In genomic region chr16:56421313-56421712, GRCh38 we compare ENCODE assay signal across 31 cellular contexts. TPM values are rescaled to one million over a fixed set of nuclear protein-coding genes. Genes with fewer than 3 reads are reported as not detected.
A peak's percentile ranks its signal among the peaks of the same experiment; 100 is the strongest.
DNase-seq lines count a peak whose midpoint lies in the region; ATAC-seq and TF ChIP-seq lines count a peak whose summit lies in the region.
"Had no signal": no experiment of that assay in that cellular context is flagged by ENCODE, and none has a peak within 500 bp of the region (broad histone marks: within the 10 kb centered on the region; RNA-seq: fewer than 3 reads in every experiment).

No MANE protein-coding gene starts in this region.

- CTCF ChIA-PET in activated B cell treated with CpG ODN at 0.5 μM for 24 hours (lab: Charles Lee), result no interaction called here

- H3K9me3 Mint-ChIP-seq in CD14-positive monocyte, result no peaks in the 10 kb centered on the region
- no peaks in the 10 kb centered on the region for H3K9me3 Mint-ChIP-seq in activated B cell treated with CpG ODN at 0.5 μM for 24 hours
- no peaks in the 10 kb centered on the region for H3K9me3 Mint-ChIP-seq in nephron
- no peaks in the 10 kb centered on the region for H3K9me3 Mint-ChIP-seq in endodermal cell
- H3K9me3 Mint-ChIP-seq: activated CD4-positive, alpha-beta T cell treated with anti-CD3 and anti-CD28 coated beads, Interleukin-2, amount 10 ng/mL, durations not matched to agents 24 days and 14 days; activated naive CD4-positive, alpha-beta T cell treated with anti-CD3 and anti-CD28 coated beads, Interleukin-2, amount 50 U/mL, for 24 hours; dendritic cell treated with granulocyte-macrophage colony-stimulating factor and Interleukin-4, amounts not matched to agents 40 ng/mL and 50 ng/mL, for 4 days had no signal

- no peaks in the 10 kb centered on the region for H3K36me3 ChIP-seq in endodermal cell (ENCODE audit: control insufficient read depth, insufficient read depth, low read length)
- H3K36me3 ChIP-seq: gastroesophageal sphincter, tibial nerve, WERI-Rb-1 had no signal

- H3K27me3 Mint-ChIP-seq in CD14-positive monocyte (ENCODE audit: low read depth in 3 of 3) (peaks cover 0 to under 1% (median 0%) of the 10 kb centered on the region in 3 donors), activated B cell treated with CpG ODN at 0.5 μM for 24 hours (no peaks in the 10 kb centered on the region), nephron (ENCODE audit: low read depth) (no peaks in the 10 kb centered on the region), endodermal cell (ENCODE audit: insufficient read depth) (no peaks in the 10 kb centered on the region)
- H3K27me3 Mint-ChIP-seq: activated CD4-positive, alpha-beta T cell treated with anti-CD3 and anti-CD28 coated beads, Interleukin-2, amount 10 ng/mL, durations not matched to agents 24 days and 14 days; activated CD8-positive, alpha-beta memory T cell treated with anti-CD3 and anti-CD28 coated beads, Interleukin-2, amount 10 ng/mL, durations not matched to agents 7 days and 5 days; activated naive CD4-positive, alpha-beta T cell treated with anti-CD3 and anti-CD28 coated beads, Interleukin-2, amount 50 U/mL, for 24 hours; dendritic cell treated with granulocyte-macrophage colony-stimulating factor and Interleukin-4, amounts not matched to agents 40 ng/mL and 50 ng/mL, for 4 days had no signal

- H3K4me3 Mint-ChIP-seq in CD14-positive monocyte, result no peak overlapping the region
- peak overlapping the region; percentile 96 for H3K4me3 Mint-ChIP-seq in activated B cell treated with CpG ODN at 0.5 μM for 24 hours
- peak overlapping the region in 2 of 3 experiments; percentile 30 to 57 for H3K4me3 Mint-ChIP-seq in nephron
- no peak overlapping the region for H3K4me3 Mint-ChIP-seq in endodermal cell
- H3K4me3 Mint-ChIP-seq: activated CD4-positive, alpha-beta T cell treated with anti-CD3 and anti-CD28 coated beads, Interleukin-2, amount 10 ng/mL, durations not matched to agents 24 days and 14 days; activated CD8-positive, alpha-beta memory T cell treated with anti-CD3 and anti-CD28 coated beads, Interleukin-2, amount 10 ng/mL, durations not matched to agents 7 days and 5 days; activated naive CD4-positive, alpha-beta T cell treated with anti-CD3 and anti-CD28 coated beads, Interleukin-2, amount 50 U/mL, for 24 hours; dendritic cell treated with granulocyte-macrophage colony-stimulating factor and Interleukin-4, amounts not matched to agents 40 ng/mL and 50 ng/mL, for 4 days had no signal

- WGBS in endodermal cell (ENCODE audit: insufficient coverage in 1 of 2, insufficient read length in 1 of 2), 2 experiments, result 93 to 100% methylated on average over 1 of the region's 2 CpGs

- intact Hi-C loops in CD14-positive monocyte (cut with micrococcal nuclease), result no loop called here
- intact Hi-C loops in activated B cell treated with CpG ODN at 0.5 μM for 24 hours (cut with micrococcal nuclease), result loop anchor here (5.0 to 10.0 kb wide), 4 partner anchors 227 to 1313 kb away; partner anchors contain the start of genes GNAO1, HERPUD1 and KATNB1

- H3K27ac Mint-ChIP-seq in CD14-positive monocyte, result peak overlapping the region in 6 of 7 donors; percentile 10 to 76 (median 42)
- peak overlapping the region; percentile 95 for H3K27ac Mint-ChIP-seq in activated B cell treated with CpG ODN at 0.5 μM for 24 hours
- H3K27ac Mint-ChIP-seq in nephron, result no peak overlapping the region
- H3K27ac Mint-ChIP-seq in endodermal cell, result no peak overlapping the region
- H3K27ac Mint-ChIP-seq: activated CD4-positive, alpha-beta T cell treated with anti-CD3 and anti-CD28 coated beads, Interleukin-2, amount 10 ng/mL, durations not matched to agents 24 days and 14 days; activated naive CD4-positive, alpha-beta T cell treated with anti-CD3 and anti-CD28 coated beads, Interleukin-2, amount 50 U/mL, for 24 hours had no signal

- peaks cover 0 to 6% of the 10 kb centered on the region in 2 donors for H3K36me3 Mint-ChIP-seq in CD14-positive monocyte
- peaks cover 13% of the 10 kb centered on the region for H3K36me3 Mint-ChIP-seq in activated B cell treated with CpG ODN at 0.5 μM for 24 hours (ENCODE audit: low read depth)
- H3K36me3 Mint-ChIP-seq in nephron (ENCODE audit: low read depth), result peaks cover 8% of the 10 kb centered on the region
- H3K36me3 Mint-ChIP-seq in endodermal cell (ENCODE audit: low read depth), result peaks cover 2% of the 10 kb centered on the region
- H3K36me3 Mint-ChIP-seq: activated CD8-positive, alpha-beta memory T cell treated with anti-CD3 and anti-CD28 coated beads, Interleukin-2, amount 10 ng/mL, durations not matched to agents 7 days and 5 days; activated naive CD4-positive, alpha-beta T cell treated with anti-CD3 and anti-CD28 coated beads, Interleukin-2, amount 50 U/mL, for 24 hours had no signal

- H3K9me3 ChIP-seq in endodermal cell (ENCODE audit: control insufficient read depth, low read length), result no peaks in the 10 kb centered on the region
- H3K9me3 ChIP-seq: gastroesophageal sphincter, psoas muscle, tibial nerve had no signal

- H3K4me3 ChIP-seq in endodermal cell (ENCODE audit: low read length), result no peak overlapping the region
- H3K4me3 ChIP-seq: gastroesophageal sphincter, psoas muscle, tibial nerve had no signal

- TF ChIP-seq CTCF in CD14-positive monocyte (IDR thresholded peaks at IDR 0.05), result no peak
- no peak for TF ChIP-seq CTCF in activated B cell treated with CpG ODN at 0.5 μM for 24 hours (IDR thresholded peaks at IDR 0.05)
- no peak for TF ChIP-seq CTCF in nephron (IDR thresholded peaks at IDR 0.05; ENCODE audit: unreplicated experiment in 3 of 3)
- no peak for TF ChIP-seq CTCF in endodermal cell (conservative IDR thresholded peaks at IDR 0.05)

- POLR2A ChIA-PET in activated B cell treated with CpG ODN at 0.5 μM for 24 hours (lab: Charles Lee), result interaction anchor here (0.6 to 2.0 kb wide), 5 partner anchors 15 to 565 kb away, joined by 3 to 6 read pairs (median 3); partner anchors contain the start of genes NUDT21 and OGFOD1

- no peak overlapping the region for H3K27ac ChIP-seq in endodermal cell (ENCODE audit: low read depth, low read length)
- H3K27ac ChIP-seq: gastroesophageal sphincter, psoas muscle, WERI-Rb-1 had no signal

- peaks cover 51% of the 10 kb centered on the region for H3K4me1 Mint-ChIP-seq in CD14-positive monocyte
- H3K4me1 Mint-ChIP-seq in activated B cell treated with CpG ODN at 0.5 μM for 24 hours, result peaks cover 77% of the 10 kb centered on the region
- H3K4me1 Mint-ChIP-seq in nephron, result peaks cover 26% of the 10 kb centered on the region
- H3K4me1 Mint-ChIP-seq in endodermal cell, result peaks cover 36% of the 10 kb centered on the region

- peaks cover 10% of the 10 kb centered on the region for H3K4me1 ChIP-seq in endodermal cell (ENCODE audit: control insufficient read depth, insufficient read depth, low read length)

- DNase-seq in CD14-positive monocyte (ENCODE audit: low spot score) (no peak), activated B cell treated with CpG ODN at 0.5 μM for 24 hours (no peak), endodermal cell (no peak)
- DNase-seq in stimulated activated CD8-positive, alpha-beta memory T cell treated with anti-CD3 and anti-CD28 coated beads, Interleukin-4, amount 100 ng/mL, for 48 hours, result no peak
- no peak for DNase-seq in stimulated activated CD4-positive, alpha-beta T cell treated with anti-CD3 and anti-CD28 coated beads, Interleukin-4, amount 100 ng/mL, for 24 hours
- DNase-seq: ACHN; activated CD4-positive, alpha-beta T cell treated with anti-CD3 and anti-CD28 coated beads, Interleukin-2, amount 10 ng/mL, durations not matched to agents 24 days and 14 days; activated CD8-positive, alpha-beta memory T cell treated with anti-CD3 and anti-CD28 coated beads, Interleukin-2, amount 10 ng/mL, durations not matched to agents 7 days and 5 days; aorta; caudate nucleus; DMS79 treated with DMSO at 0.1 percent for 48 hours; hypothalamus; Kasumi-1; mesendoderm; NCI-H1694 treated with DMSO at 0.1 percent for 48 hours; NCI-H524; nucleus accumbens; psoas muscle; SHP77 treated with DMSO at 0.1 percent for 48 hours; stimulated activated CD4-positive, alpha-beta T cell treated with anti-CD3 and anti-CD28 coated beads, Interleukin-15, amount 100 ng/mL, for 24 hours; T1000; WERI-Rb-1 had no signal

- ATAC-seq in GM18861 (IDR thresholded peaks at IDR 0.05; ENCODE audit: unreplicated experiment), result peak; percentile 26
- peak; percentile 6 for ATAC-seq in activated B cell treated with CpG ODN at 0.5 μM for 24 hours (ENCODE audit: low read depth)
- no peak for ATAC-seq in HG03039 (IDR thresholded peaks at IDR 0.05; ENCODE audit: unreplicated experiment)
- ATAC-seq: activated CD8-positive, alpha-beta memory T cell treated with anti-CD3 and anti-CD28 coated beads, Interleukin-2, amount 10 ng/mL, durations not matched to agents 7 days and 5 days; gastroesophageal sphincter; left lobe of liver; Panc1; psoas muscle had no signal

- no peak overlapping the region for H3K9ac ChIP-seq in endodermal cell (ENCODE audit: extremely low read depth, low read length, poor library complexity, severe bottlenecking)

- H3K27me3 ChIP-seq in endodermal cell (ENCODE audit: control insufficient read depth, insufficient read depth, low read length, poor library complexity, severe bottlenecking), result no peaks in the 10 kb centered on the region
- H3K27me3 ChIP-seq: gastroesophageal sphincter, tibial nerve had no signal

RNA-seq across cellular contexts. Expression of gene AMFR, which starts 4.0 kb away (rescaled TPM):
- polyA plus RNA-seq in CD14-positive monocyte, result 10 to 100 TPM; 28.3 to 68.1 TPM
- total RNA-seq in activated B cell treated with CpG ODN at 0.5 μM for 24 hours, result 118 and 134 TPM in 2 replicates
- total RNA-seq in endodermal cell, result 10 to 100 TPM; 77.0 to 81.6 TPM
- 47.2 TPM for polyA plus RNA-seq in endodermal cell (2013, experiment 1 of 2)
- 37.9 TPM for polyA plus RNA-seq in endodermal cell (2013, experiment 2 of 2)

RNA-seq across cellular contexts. Expression of gene NUDT21, which starts 29.8 kb away (rescaled TPM):
- polyA plus RNA-seq in CD14-positive monocyte, result 10 to 100 TPM; 55.9 to 65.0 TPM
- 108 and 111 TPM in 2 replicates for total RNA-seq in activated B cell treated with CpG ODN at 0.5 μM for 24 hours
- total RNA-seq in endodermal cell, result 100 to 1,000 TPM; 177 to 185 TPM
- 141 TPM for polyA plus RNA-seq in endodermal cell (2013, experiment 1 of 2)
- polyA plus RNA-seq in endodermal cell (2013, experiment 2 of 2), result 121 TPM

RNA-seq across cellular contexts. Expression of gene OGFOD1, which starts 30.0 kb away (rescaled TPM):
- polyA plus RNA-seq in CD14-positive monocyte, result 10 to 100 TPM; 23.4 to 37.9 TPM
- 45.6 and 51.8 TPM in 2 replicates for total RNA-seq in activated B cell treated with CpG ODN at 0.5 μM for 24 hours
- 10 to 100 TPM; 54.3 to 55.1 TPM for total RNA-seq in endodermal cell
- 58.7 TPM for polyA plus RNA-seq in endodermal cell (2013, experiment 1 of 2)
- polyA plus RNA-seq in endodermal cell (2013, experiment 2 of 2), result 54.6 TPM

Comparison
In these comparisons a context has a peak if more than half of its experiments do, and no peak if none do; other contexts are left out.
1. H3K27ac Mint-ChIP-seq: peak in CD14-positive monocyte (6 of 7) and activated B cell treated with CpG ODN at 0.5 μM for 24 hours (single experiment); none in nephron (0 of 3) and endodermal cell (single experiment).
2. H3K4me3 Mint-ChIP-seq: peak in activated B cell treated with CpG ODN at 0.5 μM for 24 hours (single experiment) and nephron (2 of 3); none in CD14-positive monocyte (0 of 2) and endodermal cell (single experiment).